In genomic region chrX:9467181-9467580, GRCh38 we compare ENCODE assay signal across 1 cellular context.
TF ChIP-seq lines count a peak whose summit lies in the region.

No MANE protein-coding gene starts in this region.

TF ChIP-seq in GM12878, 131 proteins besides CTCF, POLR2A, EP300 and RAD21:
- no peak for TF ChIP-seq IRF4 (IDR thresholded peaks at IDR 0.05; ENCODE audit: low read depth, low read length)
